ENCODE assay signal across 8 cellular contexts in genomic region chr11:116772443-116773202, GRCh38. TPM values are rescaled to one million over a fixed set of nuclear protein-coding genes. Genes with fewer than 3 reads are reported as not detected.
DNase-seq lines count a peak whose midpoint lies in the region; ATAC-seq and TF ChIP-seq lines count a peak whose summit lies in the region.

Gene BUD13, minus strand, starts transcription at chr11:116772987. Its CDS starts 23 bp downstream, at chr11:116772964.

- peak within 1 kb of the TSS; percentile 89 for H3K27ac ChIP-seq in ACC112 (ENCODE audit: low read depth, low read length)
- peak within 1 kb of the TSS; percentile 74 for H3K27ac ChIP-seq in mammary epithelial cell (ENCODE audit: insufficient read depth, low read depth, low read length)
- peak within 1 kb of the TSS; percentile 79 to 98 (median 93) for H3K27ac ChIP-seq in spleen

- H3K27me3 ChIP-seq in ACC112 (ENCODE audit: insufficient read depth, low read length) (no peaks in the 10 kb centered on the region), mammary epithelial cell (ENCODE audit: insufficient read depth, low read length) (no peaks in the 10 kb centered on the region), spleen (replicated peaks in 1 of 7) (no peaks in the 10 kb centered on the region)

- peaks cover 19% of the 10 kb centered on the region for H3K4me1 ChIP-seq in ACC112 (ENCODE audit: control insufficient read depth, insufficient read depth, low read length, unreplicated experiment)
- peaks cover 21% of the 10 kb centered on the region for H3K4me1 ChIP-seq in mammary epithelial cell (ENCODE audit: insufficient read depth, low read length)
- H3K4me1 ChIP-seq in spleen, result peaks cover 15 to 59% (median 36%) of the 10 kb centered on the region in 6 donors

- peak; percentile 81 for DNase-seq in NCI-H2227 treated with DMSO at 0.1 percent for 48 hours (lab: John Stamatoyannopoulos, UW)
- DNase-seq in mammary epithelial cell, result peak; percentile 85
- DNase-seq in iPS-NIHi7 (ENCODE audit: extremely low spot score), result peak; percentile 95
- peak; percentile 99 for DNase-seq in spleen

- no peaks in the 10 kb centered on the region for H4K20me1 ChIP-seq in mammary epithelial cell (ENCODE audit: insufficient read depth, low read length)

- no TSS peak for BruUV-seq in mammary epithelial cell (replicated peaks; lab: Mats Ljungman, UMichigan)

- peak within 1 kb of the TSS; percentile 88 for H3K9ac ChIP-seq in mammary epithelial cell (ENCODE audit: insufficient read depth, low read length)

- intact Hi-C loops in mammary epithelial cell (cut with micrococcal nuclease) (no loop called here), spleen (cut with DNase I; ENCODE audit: low total_unique reads) (no loop called here)

- H3K36me3 ChIP-seq in ACC112 (ENCODE audit: insufficient read depth, low read length) (peaks cover 7% of the 10 kb centered on the region; the same call in 1 of the 2 replicates), mammary epithelial cell (ENCODE audit: insufficient read depth, low read length) (no peaks in the 10 kb centered on the region), spleen (peaks cover 0 to 45% (median 26%) of the 10 kb centered on the region in 6 donors)

- in situ Hi-C loops in mammary epithelial cell (cut with MboI; ENCODE audit: low sequenced_read_pairs in 2 of 2), result no loop called here

- 3% methylated on average over 28 of the region's 73 CpGs for WGBS in mammary epithelial cell (ENCODE audit: low coverage, missing lambda C conversion rate)
- WGBS in spleen, 5 donors, result 0 to 1% (median 0%) methylated on average over 23 to 73 of the region's 73 CpGs

- TF ChIP-seq POLR2A in spleen (IDR thresholded peaks at IDR 0.05), result peak in 2 of 3 donors; percentile 31 to 68

- TF ChIP-seq CTCF in WI38 (IDR thresholded peaks at IDR 0.05; ENCODE audit: low read depth, low read length) (no peak), mammary epithelial cell (conservative IDR thresholded peaks at IDR 0.05 in 1 of 2, IDR thresholded peaks at IDR 0.05 in 1 of 2; ENCODE audit: extremely low read depth in 1 of 2, insufficient read depth in 1 of 2, low read depth in 1 of 2, low read length in 2 of 2) (no peak), spleen (IDR thresholded peaks at IDR 0.05 in 8 of 11, conservative IDR thresholded peaks at IDR 0.05 in 3 of 11) (peak in 1 of 11 experiments; percentile 33)

- H3K4me2 ChIP-seq in mammary epithelial cell (ENCODE audit: insufficient read depth, low read depth, low read length), result peak within 1 kb of the TSS; percentile 87

- H3K4me3 ChIP-seq in ACC112 (ENCODE audit: low read depth, low read length) (peak within 1 kb of the TSS; percentile 92), WI38 (ENCODE audit: low read depth, low read length) (peak within 1 kb of the TSS; percentile 95), mammary epithelial cell (replicated peaks in 1 of 3; ENCODE audit: insufficient read depth in 1 of 3, low read depth in 2 of 3, low read length in 3 of 3) (peak within 1 kb of the TSS; percentile 61 to 93 (median 72)), spleen (peak within 1 kb of the TSS; percentile 79 to 99 (median 94))

- dilution Hi-C loops in mammary epithelial cell (cut with HindIII; ENCODE audit: low sequenced_read_pairs), result no loop called here

- peaks cover 25% of the 10 kb centered on the region for H3K79me2 ChIP-seq in ACC112 (ENCODE audit: control insufficient read depth, insufficient read depth, low read length, unreplicated experiment)
- H3K79me2 ChIP-seq in mammary epithelial cell (ENCODE audit: insufficient read depth, low read length), result peaks cover 27% of the 10 kb centered on the region

- H3K9me3 ChIP-seq in mammary epithelial cell (replicated peaks; ENCODE audit: insufficient read depth, low read length) (no peaks in the 10 kb centered on the region), spleen (no peaks in the 10 kb centered on the region)

- CTCF ChIA-PET in mammary epithelial cell (lab: Charles Lee; ENCODE audit: low non-redundant PET), result no interaction called here

- ATAC-seq in GM18867 (IDR thresholded peaks at IDR 0.05; ENCODE audit: unreplicated experiment), result peak; percentile 81
- peak; percentile 80 for ATAC-seq in HG03097 (IDR thresholded peaks at IDR 0.05; ENCODE audit: low FRiP score, unreplicated experiment)

- H2AFZ ChIP-seq in ACC112 (ENCODE audit: low read length, unreplicated experiment), result peak within 1 kb of the TSS; percentile 93
- H2AFZ ChIP-seq in mammary epithelial cell (ENCODE audit: low read depth, low read length), result peak within 1 kb of the TSS; percentile 88

RNA-seq across cellular contexts. Expression of gene BUD13, which starts in this region (rescaled TPM):
- total RNA-seq in mammary epithelial cell (10 to 100 TPM in 1 of 2 donors, 1 to 10 TPM in 1; 9.2 to 15.5 TPM), spleen (10 to 100 TPM; 15.5 to 19.7 (median 16.3) TPM)
- polyA plus RNA-seq in mammary epithelial cell (14.4 TPM), spleen (10 to 100 TPM; 12.3 to 20.3 (median 16.4) TPM)
- 14.1 TPM for polyA minus RNA-seq in mammary epithelial cell

Comparison
In these comparisons a context has a peak if more than half of its experiments do, and no peak if none do; other contexts are left out.
1. Peak in every context shown above with its lines: DNase-seq, ATAC-seq, H3K4me3 ChIP-seq and H3K27ac ChIP-seq.